Comparison of ENCODE assay signal across 11 cellular contexts in the genomic region with DNA sequence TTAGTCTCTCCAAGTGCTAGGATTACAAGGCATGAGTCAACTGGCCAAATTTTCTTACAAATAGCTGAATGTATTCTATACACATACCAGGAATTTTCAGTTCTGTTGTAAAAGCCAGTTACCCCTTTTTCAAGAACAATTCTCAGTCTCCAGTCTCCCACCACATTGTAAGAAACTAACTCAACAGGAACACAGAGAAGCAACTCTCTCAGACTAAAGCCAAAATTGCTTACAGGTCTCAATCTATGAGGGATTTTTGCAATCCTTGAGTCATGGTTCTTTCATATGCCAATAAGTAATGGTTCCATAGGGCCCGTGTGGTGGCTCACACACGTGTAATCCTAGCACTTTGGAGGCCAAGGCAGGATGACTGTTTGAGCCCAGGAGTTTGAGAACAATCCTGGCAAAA. TPM values are rescaled to one million over a fixed set of nuclear protein-coding genes. Genes with fewer than 3 reads are reported as not detected.
DNase-seq lines count a peak whose midpoint lies in the region; ATAC-seq and TF ChIP-seq lines count a peak whose summit lies in the region.
"Had no signal": no experiment of that assay in that cellular context is flagged by ENCODE, and none has a peak within 500 bp of the region (broad histone marks: within the 10 kb centered on the region; RNA-seq: fewer than 3 reads in every experiment).

No MANE protein-coding gene starts in this region.

- H3K79me2 ChIP-seq in parathyroid adenoma, result peaks cover 89% of the 10 kb centered on the region

- no peak for ATAC-seq in CD8-positive, alpha-beta T cell

- H3K4me3 ChIP-seq in CD8-positive, alpha-beta T cell (ENCODE audit: low read depth, low read length), result no peak overlapping the region
- H3K4me3 ChIP-seq in parathyroid adenoma (ENCODE audit: low read depth, low read length), result no peak overlapping the region

- DNase-seq in CD8-positive, alpha-beta T cell, result no peak
- DNase-seq in RKO (ENCODE audit: low spot score), result peak; percentile 57
- no peak for DNase-seq in epithelial cell of prostate (ENCODE audit: low read depth, low spot score)
- no peak for DNase-seq in activated gamma-delta T cell treated with Interleukin-2 at 50 U/mL for 16 hours
- DNase-seq in AG08396 (ENCODE audit: low spot score), result no peak
- DNase-seq in NCI-H2081 treated with DMSO at 0.1 percent for 48 hours (lab: John Stamatoyannopoulos, UW), result no peak
- no peak for DNase-seq in NCI-H146 treated with DMSO at 0.1 percent for 48 hours (lab: John Stamatoyannopoulos, UW; ENCODE audit: unreplicated experiment)
- DNase-seq: foreskin melanocyte; NCI-H146; stimulated activated CD4-positive, alpha-beta T cell treated with anti-CD3 and anti-CD28 coated beads, Interleukin-4, amount 100 ng/mL, for 4 hours had no signal

- POLR2A ChIA-PET in CD8-positive, alpha-beta T cell (lab: Charles Lee), result interaction anchor here (1.1 kb wide), 1 partner anchor 9 kb away, joined by 5 read pairs; a partner anchor contains a TSS

- peak overlapping the region; percentile 8 for H3K4me3 Mint-ChIP-seq in CD8-positive, alpha-beta T cell

- no peaks in the 10 kb centered on the region for H3K27me3 ChIP-seq in CD8-positive, alpha-beta T cell (ENCODE audit: insufficient read depth, low read length)
- H3K27me3 ChIP-seq in parathyroid adenoma (ENCODE audit: control insufficient read depth, insufficient read depth, low read length), result no peaks in the 10 kb centered on the region

- CTCF ChIA-PET in CD8-positive, alpha-beta T cell (lab: Charles Lee), result interaction anchor here (0.6 kb wide), 1 partner anchor 11 kb away, joined by 3 read pairs; no protein-coding TSS in a partner anchor

- H2AFZ ChIP-seq in parathyroid adenoma, result no peak overlapping the region

- H3K4me1 Mint-ChIP-seq in CD8-positive, alpha-beta T cell (ENCODE audit: low read depth), result peaks cover 64% of the 10 kb centered on the region

- H3K27me3 Mint-ChIP-seq in CD8-positive, alpha-beta T cell (ENCODE audit: low read depth), result no peaks in the 10 kb centered on the region

- intact Hi-C loops in CD8-positive, alpha-beta T cell (cut with DNase I, micrococcal nuclease), result no loop called here

- TF ChIP-seq CTCF in CD8-positive, alpha-beta T cell (IDR thresholded peaks at IDR 0.05), result no peak
- TF ChIP-seq CTCF in parathyroid adenoma (IDR thresholded peaks at IDR 0.05), result no peak

- no peaks in the 10 kb centered on the region for H3K9me3 ChIP-seq in CD8-positive, alpha-beta T cell (ENCODE audit: low read length)
- H3K9me3 ChIP-seq in parathyroid adenoma (ENCODE audit: control insufficient read depth, low read length), result no peaks in the 10 kb centered on the region

- H3K36me3 ChIP-seq in CD8-positive, alpha-beta T cell (ENCODE audit: insufficient read depth, low read length), result peaks cover 9% of the 10 kb centered on the region
- H3K36me3 ChIP-seq in parathyroid adenoma (ENCODE audit: control insufficient read depth, insufficient read depth, low read length), result no peaks in the 10 kb centered on the region

- H3K4me2 ChIP-seq in parathyroid adenoma (ENCODE audit: low read length), result no peak overlapping the region

- H3K9ac ChIP-seq in parathyroid adenoma, result no peak overlapping the region

- H3K4me1 ChIP-seq in CD8-positive, alpha-beta T cell (ENCODE audit: insufficient read depth, low read length), result peaks cover 52% of the 10 kb centered on the region
- peaks cover 13% of the 10 kb centered on the region for H3K4me1 ChIP-seq in parathyroid adenoma

- H3K36me3 Mint-ChIP-seq in CD8-positive, alpha-beta T cell, result peaks cover 65% of the 10 kb centered on the region

- H3K9me3 Mint-ChIP-seq in CD8-positive, alpha-beta T cell, result no peaks in the 10 kb centered on the region

- peak overlapping the region; percentile 72 for H3K27ac Mint-ChIP-seq in CD8-positive, alpha-beta T cell

- no peak overlapping the region for H3K27ac ChIP-seq in CD8-positive, alpha-beta T cell (ENCODE audit: low read depth, low read length)
- H3K27ac ChIP-seq in epithelial cell of prostate (peak overlapping the region; percentile 98), parathyroid adenoma (peak overlapping the region; percentile 3)

RNA-seq across cellular contexts. Expression of a gene that starts 8.5 kb away (rescaled TPM):
- 100 to 1,000 TPM; 118 to 123 TPM for total RNA-seq in CD8-positive, alpha-beta T cell

RNA-seq across cellular contexts. Expression of a gene that starts 22.8 kb away (rescaled TPM):
- 1 to 10 TPM; 7.7 to 8.1 TPM for total RNA-seq in CD8-positive, alpha-beta T cell

RNA-seq across cellular contexts. Expression of a gene that starts 45.8 kb away (rescaled TPM):
- 1 to 10 TPM; 7.5 to 7.7 TPM for total RNA-seq in CD8-positive, alpha-beta T cell
